Comparison of ENCODE assay signal across 1 cellular context in genomic region chr6:1326535-1327121, GRCh38.
TF ChIP-seq lines count a peak whose summit lies in the region.

No MANE protein-coding gene starts in this region.

TF ChIP-seq in IMR-90, 13 proteins besides CTCF, POLR2A, EP300 and RAD21:
- no peak for TF ChIP-seq MAFK (IDR thresholded peaks at IDR 0.05; ENCODE audit: low read depth, low read length)
- no peak for TF ChIP-seq ELK1 (IDR thresholded peaks at IDR 0.05; ENCODE audit: borderline replicate concordance, low read depth, low read length)
- TF ChIP-seq NFE2L2 (IDR thresholded peaks at IDR 0.05; ENCODE audit: low read depth, low read length): no peak
- no peak for TF ChIP-seq MAZ (IDR thresholded peaks at IDR 0.05; ENCODE audit: borderline replicate concordance, low read depth, low read length)
- no peak for TF ChIP-seq BHLHE40 (IDR thresholded peaks at IDR 0.05; ENCODE audit: low read depth, low read length)
- no peak for TF ChIP-seq SMC3 (IDR thresholded peaks at IDR 0.05; ENCODE audit: low read depth, low read length)
- no peak for TF ChIP-seq RFX5 (IDR thresholded peaks at IDR 0.05; ENCODE audit: low read depth, low read length)
- no peak for TF ChIP-seq MXI1 (IDR thresholded peaks at IDR 0.05; ENCODE audit: borderline replicate concordance, low read depth, low read length)
- no peak for TF ChIP-seq RCOR1 (IDR thresholded peaks at IDR 0.05; ENCODE audit: insufficient replicate concordance, low read length)
- no peak for TF ChIP-seq USF2 (IDR thresholded peaks at IDR 0.05; ENCODE audit: low read depth, low read length)
- no peak for TF ChIP-seq FOS (IDR thresholded peaks at IDR 0.05; ENCODE audit: low read depth, low read length)
- no peak for TF ChIP-seq CHD1 (IDR thresholded peaks at IDR 0.05; ENCODE audit: low read depth, low read length)
- no peak for TF ChIP-seq CEBPB (IDR thresholded peaks at IDR 0.05; ENCODE audit: low read depth, low read length)
TF ChIP-seq in IMR-90: peak in this region for 0.
